Comparison of ENCODE assay signal across 17 cellular contexts in the genomic region with DNA sequence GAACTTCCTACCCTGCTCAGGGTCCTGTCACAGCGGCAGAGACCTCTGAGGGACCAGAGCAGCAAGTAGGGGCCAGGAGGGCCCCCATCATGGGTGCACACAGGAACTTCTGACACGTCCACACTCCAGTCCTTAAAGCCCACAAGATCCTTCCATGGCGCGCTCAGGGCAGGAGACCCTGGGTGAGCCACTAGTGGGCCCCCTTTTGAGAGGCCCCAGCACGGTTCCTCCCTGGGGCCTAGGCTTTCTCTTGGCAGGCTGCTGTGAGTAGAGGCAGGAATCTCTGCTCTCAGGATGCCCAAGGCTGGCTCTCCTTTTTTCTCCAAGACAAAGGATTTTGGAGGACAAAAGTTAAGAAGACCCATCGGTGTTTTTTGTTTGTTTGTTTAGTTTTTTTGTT.
"Had no signal": no experiment of that assay in that cellular context is flagged by ENCODE, and none has a peak within 500 bp of the region (broad histone marks: within the 10 kb centered on the region; RNA-seq: fewer than 3 reads in every experiment).

No MANE protein-coding gene starts in this region.

- H3K4me3 Mint-ChIP-seq: naive thymus-derived CD4-positive, alpha-beta T cell; nephron progenitor cell; type B pancreatic cell had no signal

- DNase-seq: cortex of kidney; effector memory CD4-positive, alpha-beta T cell; gastrocnemius medialis; heart right ventricle; hypothalamus; kidney glomerular epithelial cell; mesendoderm; naive thymus-derived CD4-positive, alpha-beta T cell; nephron progenitor cell; psoas muscle; small intestine; stimulated activated CD4-positive, alpha-beta T cell treated with anti-CD3 and anti-CD28 coated beads, Interleukin-12 subunit alpha, Interleukin-12 subunit beta, amount 100 ng/mL, for 4 hours; stimulated activated naive CD4-positive, alpha-beta T cell had no signal

- H3K9me3 ChIP-seq: esophagus muscularis mucosa, gastrocnemius medialis, heart right ventricle, neutrophil, psoas muscle had no signal

- H3K27me3 Mint-ChIP-seq: type B pancreatic cell had no signal

- H3K27ac ChIP-seq: epithelial cell of prostate, esophagus muscularis mucosa, gastrocnemius medialis, heart right ventricle, neutrophil, psoas muscle had no signal

- H3K27ac Mint-ChIP-seq: naive thymus-derived CD4-positive, alpha-beta T cell; nephron progenitor cell; type B pancreatic cell had no signal

- H3K36me3 ChIP-seq: esophagus muscularis mucosa, gastrocnemius medialis, heart right ventricle, neutrophil had no signal

- H3K27me3 ChIP-seq: gastrocnemius medialis, heart right ventricle, neutrophil had no signal

- H3K9me3 Mint-ChIP-seq: naive thymus-derived CD4-positive, alpha-beta T cell; nephron progenitor cell; type B pancreatic cell had no signal

- ATAC-seq: gastrocnemius medialis; heart right ventricle; naive thymus-derived CD4-positive, alpha-beta T cell; psoas muscle had no signal

- H3K36me3 Mint-ChIP-seq: naive thymus-derived CD4-positive, alpha-beta T cell; type B pancreatic cell had no signal

- H3K4me3 ChIP-seq: esophagus muscularis mucosa, gastrocnemius medialis, heart right ventricle, psoas muscle had no signal
